ENCODE assay signal across 9 cellular contexts in the genomic region with DNA sequence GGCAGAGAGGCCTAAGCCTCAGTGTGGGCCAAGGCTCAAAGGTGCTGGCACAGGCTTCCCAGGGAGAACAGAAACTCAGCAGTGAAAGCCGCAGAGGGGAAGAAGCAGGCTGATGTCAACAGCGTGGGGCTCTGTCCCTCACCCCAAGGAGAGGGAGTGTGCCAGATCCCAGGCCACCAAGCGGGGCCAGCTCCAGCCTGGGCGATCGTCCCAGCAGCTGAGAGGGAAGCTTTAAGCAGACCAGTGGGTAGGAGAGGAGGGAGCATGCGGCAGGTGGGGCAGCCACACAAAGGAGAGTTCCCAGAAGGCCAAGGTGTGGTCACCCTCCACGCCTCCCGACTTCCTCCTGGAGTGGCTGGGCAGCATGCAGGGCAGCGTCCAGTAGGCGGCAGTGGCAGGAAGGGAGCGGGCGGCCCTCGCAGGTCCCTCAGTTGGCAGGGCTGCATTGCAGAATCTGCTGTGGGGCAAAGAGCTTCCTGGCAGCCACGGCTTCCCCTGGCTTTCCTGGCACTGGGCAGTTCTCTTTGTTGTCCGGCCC. TPM values are rescaled to one million over a fixed set of nuclear protein-coding genes. Genes with fewer than 3 reads are reported as not detected.
A peak's percentile ranks its signal among the peaks of the same experiment; 100 is the strongest.
DNase-seq lines count a peak whose midpoint lies in the region; ATAC-seq and TF ChIP-seq lines count a peak whose summit lies in the region.
"Had no signal": no experiment of that assay in that cellular context is flagged by ENCODE, and none has a peak within 500 bp of the region (broad histone marks: within the 10 kb centered on the region; RNA-seq: fewer than 3 reads in every experiment).

No MANE protein-coding gene starts in this region.

- H3K4me3 ChIP-seq in HCT116 (replicated peaks in 1 of 2; ENCODE audit: low read depth in 1 of 2, low read length in 2 of 2) (no peak overlapping the region), SJCRH30 (no peak overlapping the region)

- RAD21 ChIA-PET in HCT116 (lab: Charles Lee; ENCODE audit: low non-redundant PET in 1 of 2, low total read pairs in 2 of 2, uncharacterized antibody in 2 of 2, unreplicated experiment in 2 of 2), result no interaction called here

- H3K36me3 ChIP-seq in HCT116 (ENCODE audit: control insufficient read depth in 1 of 2, insufficient read depth in 2 of 2, low read length in 2 of 2) (peaks cover 32 to 64% of the 10 kb centered on the region in 2 experiments), SJCRH30 (peaks cover 54% of the 10 kb centered on the region)

- H3K9me3 ChIP-seq in HCT116 (ENCODE audit: control insufficient read depth in 1 of 2, insufficient read depth in 1 of 2, low read depth in 1 of 2, low read length in 2 of 2) (no peaks in the 10 kb centered on the region), SJCRH30 (replicated peaks) (no peaks in the 10 kb centered on the region)

- H2AFZ ChIP-seq in HCT116 (ENCODE audit: low read depth, low read length, poor library complexity, severe bottlenecking), result no peak overlapping the region

- no peak for ATAC-seq in HCT116
- ATAC-seq in WTC11, result no peak
- ATAC-seq in stimulated activated memory B cell treated with anti-CD40 and anti-IgM and Interleukin-4, amounts not matched to agents 10 μg/mL and 1 μg/mL and 100 μg/mL, for 72 hours, result peak; percentile 3

- intact Hi-C loops in HCT116 (cut with micrococcal nuclease), result no loop called here

- H3K4me3 Mint-ChIP-seq in WTC11, result no peak overlapping the region
- H3K4me3 Mint-ChIP-seq in stimulated activated memory B cell treated with anti-CD40 and anti-IgM and Interleukin-4, amounts not matched to agents 10 μg/mL and 1 μg/mL and 100 μg/mL, for 72 hours, result peak overlapping the region; percentile 88

- TF ChIP-seq RAD21 in HCT116 (IDR thresholded peaks at IDR 0.05; ENCODE audit: low read depth), result 0 out of 2 replicates have a peak, but pooled peaks have one; percentile 8

- CTCF ChIA-PET in HCT116 (lab: Charles Lee) (interaction anchor here (0.9 to 3.2 kb wide), 6 partner anchors 12 to 89 kb away, joined by 3 to 17 read pairs (median 6); a partner anchor contains a TSS), WTC11 (lab: Charles Lee) (interaction anchor here (0.7 to 6.4 kb wide), 12 partner anchors 8 to 89 kb away, joined by 3 to 85 read pairs (median 9); a partner anchor contains a TSS)

- no peak for DNase-seq in HCT116 (ENCODE audit: low read depth, low spot score)
- no peak for DNase-seq in WTC11 (ENCODE audit: low spot score)
- DNase-seq in hypothalamus (lab: John Stamatoyannopoulos, UW), result peak in 50 of 51 donors; percentile 27 to 98 (median 81)
- no peak for DNase-seq in NCI-H69 (lab: John Stamatoyannopoulos, UW)
- DNase-seq in SKM-1 (lab: John Stamatoyannopoulos, UW; ENCODE audit: unreplicated experiment), result no peak
- no peak for DNase-seq in SJCRH30
- DNase-seq in islet precursor cell, result no peak

- no peak overlapping the region for H3K4me2 ChIP-seq in HCT116 (ENCODE audit: low read length)

- H4K20me1 ChIP-seq in HCT116 (ENCODE audit: insufficient read depth), result peaks cover 5% of the 10 kb centered on the region; the same call in 1 of the 2 replicates

- peaks cover 42% of the 10 kb centered on the region for H3K36me3 Mint-ChIP-seq in WTC11
- H3K36me3 Mint-ChIP-seq in stimulated activated memory B cell treated with anti-CD40 and anti-IgM and Interleukin-4, amounts not matched to agents 10 μg/mL and 1 μg/mL and 100 μg/mL, for 72 hours, result peaks cover 74% of the 10 kb centered on the region

- TF ChIP-seq CTCF in HCT116 (IDR thresholded peaks at IDR 0.05 in 2 of 3, conservative IDR thresholded peaks at IDR 0.05 in 1 of 3; ENCODE audit: borderline replicate concordance in 1 of 3, insufficient read depth in 1 of 3, low read depth in 2 of 3, low read length in 2 of 3), result no peak
- TF ChIP-seq CTCF in WTC11 (IDR thresholded peaks at IDR 0.05), result no peak

- peaks cover 51% of the 10 kb centered on the region for H3K4me1 Mint-ChIP-seq in WTC11
- peaks cover 91% of the 10 kb centered on the region for H3K4me1 Mint-ChIP-seq in stimulated activated memory B cell treated with anti-CD40 and anti-IgM and Interleukin-4, amounts not matched to agents 10 μg/mL and 1 μg/mL and 100 μg/mL, for 72 hours

- H3K9ac ChIP-seq in HCT116 (ENCODE audit: low read length), result no peak overlapping the region

- H3K79me2 ChIP-seq in HCT116 (ENCODE audit: insufficient read depth, low read length), result peaks cover 22% of the 10 kb centered on the region

- no peak overlapping the region for H3K27ac Mint-ChIP-seq in WTC11
- peak overlapping the region; percentile 98 for H3K27ac Mint-ChIP-seq in stimulated activated memory B cell treated with anti-CD40 and anti-IgM and Interleukin-4, amounts not matched to agents 10 μg/mL and 1 μg/mL and 100 μg/mL, for 72 hours

- H3K27ac ChIP-seq in HCT116 (ENCODE audit: low read depth, low read length), result peak overlapping the region; percentile 38; the same call in 1 of the 2 replicates
- H3K27ac ChIP-seq in SJCRH30, result no peak overlapping the region

- BruUV-seq in HCT116 (replicated peaks; lab: Mats Ljungman, UMichigan), result TSS peak; percentile 50

- POLR2A ChIA-PET in HCT116 (lab: Charles Lee) (interaction anchor here (1.5 to 5.1 kb wide), 2 partner anchors 12 to 34 kb away, joined by 4 to 44 read pairs; a partner anchor contains a TSS), WTC11 (lab: Charles Lee) (interaction anchor here (1.5 kb wide), 1 partner anchor 12 kb away, joined by 6 read pairs; a partner anchor contains a TSS)

- no peaks in the 10 kb centered on the region for H3K27me3 Mint-ChIP-seq in WTC11 (ENCODE audit: low read depth)
- no peaks in the 10 kb centered on the region for H3K27me3 Mint-ChIP-seq in stimulated activated memory B cell treated with anti-CD40 and anti-IgM and Interleukin-4, amounts not matched to agents 10 μg/mL and 1 μg/mL and 100 μg/mL, for 72 hours

- TF ChIP-seq POLR2A in HCT116 (IDR thresholded peaks at IDR 0.05; ENCODE audit: borderline replicate concordance, extremely low read depth, insufficient read depth, insufficient read length), result no peak

- no peaks in the 10 kb centered on the region for H3K9me2 ChIP-seq in HCT116 (ENCODE audit: insufficient read depth)

- H3K4me1 ChIP-seq in HCT116 (ENCODE audit: control insufficient read depth in 1 of 2, insufficient read depth in 2 of 2, low read length in 2 of 2) (peaks cover 19 to 45% of the 10 kb centered on the region in 2 experiments; a peak in 3 of 4 replicates), SJCRH30 (peaks cover 6% of the 10 kb centered on the region; the same call in 1 of the 2 replicates)

- no peaks in the 10 kb centered on the region for H3K27me3 ChIP-seq in HCT116 (ENCODE audit: insufficient read depth, low read length)
- no peaks in the 10 kb centered on the region for H3K27me3 ChIP-seq in SJCRH30

- H3K9me3 Mint-ChIP-seq in WTC11, result no peaks in the 10 kb centered on the region
- no peaks in the 10 kb centered on the region for H3K9me3 Mint-ChIP-seq in stimulated activated memory B cell treated with anti-CD40 and anti-IgM and Interleukin-4, amounts not matched to agents 10 μg/mL and 1 μg/mL and 100 μg/mL, for 72 hours

TF ChIP-seq in HCT116, 20 proteins besides CTCF, POLR2A, EP300 and RAD21:
- TF ChIP-seq, protein P1, sequence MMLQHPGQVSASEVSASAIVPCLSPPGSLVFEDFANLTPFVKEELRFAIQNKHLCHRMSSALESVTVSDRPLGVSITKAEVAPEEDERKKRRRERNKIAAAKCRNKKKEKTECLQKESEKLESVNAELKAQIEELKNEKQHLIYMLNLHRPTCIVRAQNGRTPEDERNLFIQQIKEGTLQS (IDR thresholded peaks at IDR 0.05), result no peak
- TF ChIP-seq, protein P2, sequence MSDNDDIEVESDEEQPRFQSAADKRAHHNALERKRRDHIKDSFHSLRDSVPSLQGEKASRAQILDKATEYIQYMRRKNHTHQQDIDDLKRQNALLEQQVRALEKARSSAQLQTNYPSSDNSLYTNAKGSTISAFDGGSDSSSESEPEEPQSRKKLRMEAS (IDR thresholded peaks at IDR 0.05), result 0 out of 2 replicates have a peak, but pooled peaks have one; percentile 30

TF ChIP-seq in WTC11, 78 proteins besides CTCF, POLR2A, EP300 and RAD21 (continues in another document):
- TF ChIP-seq, protein P3, sequence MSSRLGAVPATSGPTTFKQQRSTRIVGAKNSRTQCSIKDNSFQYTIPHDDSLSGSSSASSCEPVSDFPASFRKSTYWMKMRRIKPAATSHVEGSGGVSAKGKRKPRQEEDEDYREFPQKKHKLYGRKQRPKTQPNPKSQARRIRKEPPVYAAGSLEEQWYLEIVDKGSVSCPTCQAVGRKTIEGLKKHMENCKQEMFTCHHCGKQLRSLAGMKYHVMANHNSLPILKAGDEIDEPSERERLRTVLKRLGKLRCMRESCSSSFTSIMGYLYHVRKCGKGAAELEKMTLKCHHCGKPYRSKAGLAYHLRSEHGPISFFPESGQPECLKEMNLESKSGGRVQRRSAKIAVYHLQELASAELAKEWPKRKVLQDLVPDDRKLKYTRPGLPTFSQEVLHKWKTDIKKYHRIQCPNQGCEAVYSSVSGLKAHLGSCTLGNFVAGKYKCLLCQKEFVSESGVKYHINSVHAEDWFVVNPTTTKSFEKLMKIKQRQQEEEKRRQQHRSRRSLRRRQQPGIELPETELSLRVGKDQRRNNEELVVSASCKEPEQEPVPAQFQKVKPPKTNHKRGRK (CRISPR knock-in tag; IDR thresholded peaks at IDR 0.05; ENCODE audit: borderline replicate concordance), result 0 out of 2 replicates have a peak, but pooled peaks have one; percentile 25
- 0 out of 2 replicates have a peak, but pooled peaks have one; percentile 44 for TF ChIP-seq ATF1 (CRISPR knock-in tag; IDR thresholded peaks at IDR 0.05)
- TF ChIP-seq CREM (CRISPR knock-in tag; IDR thresholded peaks at IDR 0.05), result no peak

RNA-seq across cellular contexts. Expression of a gene that starts 6.0 kb away (rescaled TPM):
- total RNA-seq in HCT116 (2021; ENCODE audit: unreplicated experiment) (148 TPM), WTC11 (2021) (47.7 to 50.3 TPM (median 50.2 TPM) in 3 replicates)
- 159 and 197 TPM in 2 replicates for polyA plus RNA-seq in HCT116 (2012)
- total RNA-seq in SJCRH30 (2014; rRNA removed; shearing (Covaris generic)), result 19.5 and 21.1 TPM in 2 replicates

RNA-seq across cellular contexts. Expression of a gene that starts 12.5 kb away (rescaled TPM):
- total RNA-seq in HCT116 (2021; ENCODE audit: unreplicated experiment) (315 TPM), WTC11 (2021) (72.5 to 84.1 TPM (median 82.6 TPM) in 3 replicates)
- polyA plus RNA-seq in HCT116 (2012), result 372 and 415 TPM in 2 replicates
- 141 and 158 TPM in 2 replicates for total RNA-seq in SJCRH30 (2014; rRNA removed; shearing (Covaris generic))

RNA-seq across cellular contexts. Expression of a gene that starts 12.8 kb away (rescaled TPM):
- total RNA-seq in HCT116 (2021; ENCODE audit: unreplicated experiment) (65.8 TPM), WTC11 (2021) (45.1 to 58.7 TPM (median 48.8 TPM) in 3 replicates)
- polyA plus RNA-seq in HCT116 (2012), result 71.4 and 82.5 TPM in 2 replicates
- 97.1 and 110 TPM in 2 replicates for total RNA-seq in SJCRH30 (2014; rRNA removed; shearing (Covaris generic))

RNA-seq across cellular contexts. Expression of a gene that starts 28.2 kb away (rescaled TPM):
- total RNA-seq in HCT116 (2021; ENCODE audit: unreplicated experiment) (not detected), WTC11 (2021) (not detected in 3 replicates)
- polyA plus RNA-seq in HCT116 (2012), result not detected in 2 replicates
- total RNA-seq in SJCRH30 (2014; rRNA removed; shearing (Covaris generic)), result not detected in 2 replicates
- total RNA-seq: fibroblast of villous mesenchyme had no signal

RNA-seq across cellular contexts. Expression of a gene that starts 39.7 kb away (rescaled TPM):
- total RNA-seq in HCT116 (2021; ENCODE audit: unreplicated experiment) (140 TPM), WTC11 (2021) (115 to 117 TPM (median 117 TPM) in 3 replicates)
- 89.7 and 104 TPM in 2 replicates for polyA plus RNA-seq in HCT116 (2012)
- total RNA-seq in SJCRH30 (2014; rRNA removed; shearing (Covaris generic)), result 248 and 255 TPM in 2 replicates

Comparison
In these comparisons a context has a peak if more than half of its experiments do, and no peak if none do; other contexts are left out.
1. DNase-seq: peak in hypothalamus (50 of 51); none in HCT116 (single experiment), WTC11 (single experiment), NCI-H69 (single experiment), SKM-1 (single experiment), SJCRH30 (0 of 2) and islet precursor cell (single experiment).